Comparison of ENCODE assay signal across 7 cellular contexts in genomic region chr7:39565538-39565937, GRCh38. TPM values are rescaled to one million over a fixed set of nuclear protein-coding genes. Genes with fewer than 3 reads are reported as not detected.
DNase-seq lines count a peak whose midpoint lies in the region; ATAC-seq and TF ChIP-seq lines count a peak whose summit lies in the region.

No MANE protein-coding gene starts in this region.

- peak overlapping the region; percentile 79 for H3K27ac ChIP-seq in left ventricle myocardium inferior (replicated peaks)
- peak overlapping the region; percentile 59 for H3K27ac ChIP-seq in skeletal muscle tissue (ENCODE audit: low read depth, low read length)

- H3K36me3 ChIP-seq in left ventricle myocardium inferior: peaks cover 5% of the 10 kb centered on the region
- H3K36me3 ChIP-seq in skeletal muscle tissue (ENCODE audit: control insufficient read depth in 3 of 3, insufficient read depth in 3 of 3, low read length in 3 of 3): peaks cover 0 to 5% (median 2%) of the 10 kb centered on the region in 3 donors

- TF ChIP-seq CTCF in HFF-Myc (IDR thresholded peaks at IDR 0.05; ENCODE audit: low read depth, low read length, missing control alignments) (no peak), left ventricle myocardium inferior (IDR thresholded peaks at IDR 0.05; ENCODE audit: borderline replicate concordance) (no peak)

- no peaks in the 10 kb centered on the region for H3K9me3 ChIP-seq in T-helper 17 cell (ENCODE audit: control insufficient read depth, low read length, poor library complexity, severe bottlenecking)
- H3K9me3 ChIP-seq in left ventricle myocardium inferior (replicated peaks): no peaks in the 10 kb centered on the region
- H3K9me3 ChIP-seq in skeletal muscle tissue (ENCODE audit: control insufficient read depth in 3 of 3, low read length in 3 of 3): no peaks in the 10 kb centered on the region

- peak overlapping the region; percentile 97 for H3K27ac Mint-ChIP-seq in T-helper 17 cell

- ATAC-seq in T-helper 17 cell (no peak), HG02970 (IDR thresholded peaks at IDR 0.05; ENCODE audit: low FRiP score, unreplicated experiment) (no peak)

- peak overlapping the region; percentile 88 for H3K4me3 ChIP-seq in HFF-Myc (replicated peaks; ENCODE audit: low read depth, low read length)
- peak overlapping the region; percentile 80 for H3K4me3 ChIP-seq in left ventricle myocardium inferior
- peak overlapping the region; percentile 99 for H3K4me3 ChIP-seq in skeletal muscle tissue (ENCODE audit: low read length in 3 of 3)

- peak overlapping the region; percentile 84 to 97 (median 93) for H3K9ac ChIP-seq in skeletal muscle tissue (ENCODE audit: low read depth in 1 of 3, low read length in 3 of 3)

- peaks cover 18% of the 10 kb centered on the region for H3K4me1 Mint-ChIP-seq in T-helper 17 cell

- peaks cover 10% of the 10 kb centered on the region for H3K27me3 Mint-ChIP-seq in T-helper 17 cell

- H3K4me1 ChIP-seq in left ventricle myocardium inferior: peaks cover 23% of the 10 kb centered on the region
- H3K4me1 ChIP-seq in skeletal muscle tissue (ENCODE audit: control insufficient read depth in 3 of 3, insufficient read depth in 3 of 3, low read length in 3 of 3): peaks cover 3 to 8% (median 5%) of the 10 kb centered on the region in 3 donors

- DNase-seq in HFF-Myc (ENCODE audit: extremely low read depth, low read depth): no peak
- DNase-seq in T-helper 17 cell: no peak
- no peak for DNase-seq in left ventricle myocardium inferior
- DNase-seq in globus pallidus (ENCODE audit: low spot score): no peak
- DNase-seq in HEK293T (ENCODE audit: extremely low spot score): no peak

- CTCF ChIA-PET in HEK293T (lab: Yijun Ruan, JAX): no interaction called here

- intact Hi-C loops in left ventricle myocardium inferior (cut with micrococcal nuclease): no loop called here

- H3K27me3 ChIP-seq in left ventricle myocardium inferior (ENCODE audit: low read depth) (no peaks in the 10 kb centered on the region), skeletal muscle tissue (ENCODE audit: control insufficient read depth in 3 of 3, insufficient read depth in 3 of 3, low read length in 3 of 3) (no peaks in the 10 kb centered on the region)

- peaks cover 2% of the 10 kb centered on the region for H3K36me3 Mint-ChIP-seq in T-helper 17 cell (ENCODE audit: low read depth)

- POLR2A ChIA-PET in HEK293T (lab: Yijun Ruan, JAX): no interaction called here

- H3K4me3 Mint-ChIP-seq in T-helper 17 cell: peak overlapping the region; percentile 100

TF ChIP-seq in HEK293T, 16 proteins besides CTCF, POLR2A, EP300 and RAD21:
- TF ChIP-seq FOXA1 (IDR thresholded peaks at IDR 0.05) (no peak), FOXK2 (IDR thresholded peaks at IDR 0.05) (no peak), L3MBTL2 (conservative IDR thresholded peaks at IDR 0.05) (no peak), HDGF (IDR thresholded peaks at IDR 0.05; ENCODE audit: borderline replicate concordance) (no peak), CTBP1 (IDR thresholded peaks at IDR 0.05; ENCODE audit: borderline replicate concordance) (no peak), ARNT (IDR thresholded peaks at IDR 0.05) (no peak), TARDBP (IDR thresholded peaks at IDR 0.05) (no peak), SUZ12 (IDR thresholded peaks at IDR 0.05) (no peak), SP1 (IDR thresholded peaks at IDR 0.05) (no peak), ZNF384 (IDR thresholded peaks at IDR 0.05) (no peak), LEF1 (IDR thresholded peaks at IDR 0.05; ENCODE audit: borderline replicate concordance) (no peak), BHLHE40 (IDR thresholded peaks at IDR 0.05; ENCODE audit: borderline replicate concordance) (no peak), NFRKB (IDR thresholded peaks at IDR 0.05) (no peak)
TF ChIP-seq in HEK293T: peak in this region for 0.

RNA-seq across cellular contexts. Expression of gene YAE1, which starts 0.7 kb away (rescaled TPM):
- total RNA-seq in T-helper 17 cell: 1 to 10 TPM; 3.7 to 6.6 TPM
- 18.6 TPM for total RNA-seq in left ventricle myocardium inferior
- total RNA-seq in skeletal muscle tissue: 15.7 TPM

RNA-seq across cellular contexts. Expression of gene RALA, which starts 57.8 kb away (rescaled TPM):
- total RNA-seq in T-helper 17 cell (10 to 100 TPM; 22.4 to 27.1 TPM), left ventricle myocardium inferior (29.1 TPM), skeletal muscle tissue (11.5 TPM)
